Comparison of ENCODE assay signal across 2 cellular contexts in genomic region chr14:95892142-95892541, GRCh38.
TF ChIP-seq lines count a peak whose summit lies in the region.

No MANE protein-coding gene starts in this region.

TF ChIP-seq in SK-N-SH, 30 proteins besides CTCF, POLR2A, EP300 and RAD21:
- no peak for TF ChIP-seq FOXM1 (IDR thresholded peaks at IDR 0.05; ENCODE audit: low read depth)
- TF ChIP-seq IRF3 (IDR thresholded peaks at IDR 0.05; ENCODE audit: low read depth, low read length), result no peak
- no peak for TF ChIP-seq RCOR1 (IDR thresholded peaks at IDR 0.05; ENCODE audit: low read length)
- no peak for TF ChIP-seq JUND (IDR thresholded peaks at IDR 0.05)
TF ChIP-seq in SK-N-SH: peak in this region for 0.

TF ChIP-seq in H1, 55 proteins besides CTCF, POLR2A, EP300 and RAD21:
- no peak for TF ChIP-seq SIN3A (conservative IDR thresholded peaks at IDR 0.05 in 1 of 2, IDR thresholded peaks at IDR 0.05 in 1 of 2; ENCODE audit: low read depth in 1 of 2, low read length in 2 of 2)
- TF ChIP-seq RFX5 (IDR thresholded peaks at IDR 0.05; ENCODE audit: borderline replicate concordance, low read depth, low read length), result no peak
